Comparison of ENCODE assay signal across 19 cellular contexts in the genomic region with DNA sequence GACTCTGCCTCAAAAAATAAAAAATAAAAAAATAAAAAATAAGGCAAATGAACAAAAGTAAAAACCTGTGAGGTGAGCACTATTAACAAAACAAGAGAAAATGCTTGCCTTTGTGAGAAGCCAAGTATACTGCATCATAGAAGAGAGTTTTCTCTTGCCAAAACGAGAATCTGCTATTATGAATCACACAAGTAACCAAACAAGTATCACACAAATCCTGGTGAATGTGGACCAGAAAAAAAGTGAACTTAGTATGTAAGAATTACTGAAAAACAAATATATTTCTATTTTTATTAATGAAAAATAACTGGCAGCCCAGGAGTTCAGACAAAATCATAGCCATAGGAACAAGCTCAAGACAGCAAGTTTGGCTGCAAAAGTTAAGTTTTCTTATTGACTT.
DNase-seq lines count a peak whose midpoint lies in the region; ATAC-seq and TF ChIP-seq lines count a peak whose summit lies in the region.
"Had no signal": no experiment of that assay in that cellular context is flagged by ENCODE, and none has a peak within 500 bp of the region (broad histone marks: within the 10 kb centered on the region; RNA-seq: fewer than 3 reads in every experiment).

No MANE protein-coding gene starts in this region.

- H3K9me3 Mint-ChIP-seq in CD8-positive, alpha-beta T cell: peaks cover 6% of the 10 kb centered on the region

- 51 to 58% methylated on average over 1 of the region's 1 CpG for WGBS in GM23248 (ENCODE audit: low coverage in 1 of 2, low lambda C conversion rate in 2 of 2, missing lambda C conversion rate in 2 of 2), 2 experiments
- 87% methylated on average over 1 of the region's 1 CpG for WGBS in hepatocyte (ENCODE audit: low lambda C conversion rate, missing lambda C conversion rate)
- WGBS in transverse colon (ENCODE audit: low coverage in 1 of 2), 2 donors: 61 to 62% methylated on average over 1 of the region's 1 CpG

- H3K4me2 ChIP-seq in GM23248 (ENCODE audit: unreplicated experiment) (peak overlapping the region; percentile 63), hepatocyte (no peak overlapping the region)

- H3K27me3 ChIP-seq in GM23248 (replicated peaks; ENCODE audit: insufficient read depth) (no peaks in the 10 kb centered on the region), hepatocyte (no peaks in the 10 kb centered on the region), transverse colon (no peaks in the 10 kb centered on the region)
- H3K27me3 ChIP-seq in CD8-positive, alpha-beta T cell (ENCODE audit: insufficient read depth, low read length): no peaks in the 10 kb centered on the region
- H3K27me3 ChIP-seq: adrenal gland had no signal

- no peak for TF ChIP-seq EP300 in transverse colon (IDR thresholded peaks at IDR 0.05; ENCODE audit: low read depth)

- no peaks in the 10 kb centered on the region for H3K9me3 ChIP-seq in GM23248 (ENCODE audit: low read depth)
- H3K9me3 ChIP-seq in hepatocyte (ENCODE audit: low read depth): no peaks in the 10 kb centered on the region
- no peaks in the 10 kb centered on the region for H3K9me3 ChIP-seq in transverse colon
- no peaks in the 10 kb centered on the region for H3K9me3 ChIP-seq in CD8-positive, alpha-beta T cell (ENCODE audit: low read length)
- H3K9me3 ChIP-seq: adrenal gland had no signal

- no peak overlapping the region for H3K4me3 Mint-ChIP-seq in CD8-positive, alpha-beta T cell
- H3K4me3 Mint-ChIP-seq: effector memory CD8-positive, alpha-beta T cell; naive thymus-derived CD4-positive, alpha-beta T cell had no signal

- no peak overlapping the region for H3K27ac Mint-ChIP-seq in CD8-positive, alpha-beta T cell
- H3K27ac Mint-ChIP-seq: effector memory CD8-positive, alpha-beta T cell; naive thymus-derived CD4-positive, alpha-beta T cell had no signal

- CTCF ChIA-PET in CD8-positive, alpha-beta T cell (lab: Charles Lee): interaction anchor here (0.6 kb wide), 1 partner anchor 12 kb away, joined by 3 read pairs; no protein-coding TSS in a partner anchor

- H3K79me2 ChIP-seq in GM23248 (ENCODE audit: insufficient read depth): peaks cover 28% of the 10 kb centered on the region
- peaks cover 5% of the 10 kb centered on the region for H3K79me2 ChIP-seq in hepatocyte

- intact Hi-C loops in transverse colon (cut with DNase I; ENCODE audit: low total_unique reads): no loop called here
- intact Hi-C loops in CD8-positive, alpha-beta T cell (cut with DNase I, micrococcal nuclease): no loop called here

- peaks cover 62% of the 10 kb centered on the region for H3F3A ChIP-seq in GM23248 (ENCODE audit: insufficient read depth)

- POLR2A ChIA-PET in CD8-positive, alpha-beta T cell (lab: Charles Lee): no interaction called here

- H3K4me1 ChIP-seq in GM23248 (ENCODE audit: insufficient read depth) (peaks cover 82% of the 10 kb centered on the region), hepatocyte (ENCODE audit: insufficient read depth) (peaks cover 18% of the 10 kb centered on the region), transverse colon (peaks cover 0 to 35% (median 10%) of the 10 kb centered on the region in 4 donors)
- H3K4me1 ChIP-seq in CD8-positive, alpha-beta T cell (ENCODE audit: insufficient read depth, low read length): no peaks in the 10 kb centered on the region

- H3K4me1 Mint-ChIP-seq in CD8-positive, alpha-beta T cell (ENCODE audit: low read depth): no peaks in the 10 kb centered on the region
- H3K4me1 Mint-ChIP-seq: naive thymus-derived CD4-positive, alpha-beta T cell had no signal

- H3K9ac ChIP-seq in GM23248: peak overlapping the region; percentile 38
- H3K9ac ChIP-seq: parathyroid adenoma had no signal

- H4K20me1 ChIP-seq in GM23248 (ENCODE audit: insufficient read depth) (no peaks in the 10 kb centered on the region), hepatocyte (ENCODE audit: insufficient read depth, poor library complexity, severe bottlenecking) (no peaks in the 10 kb centered on the region)

- H3K27me3 Mint-ChIP-seq in CD8-positive, alpha-beta T cell (ENCODE audit: low read depth): no peaks in the 10 kb centered on the region
- H3K27me3 Mint-ChIP-seq: effector memory CD8-positive, alpha-beta T cell; naive thymus-derived CD4-positive, alpha-beta T cell had no signal

- H2AFZ ChIP-seq in GM23248 (no peak overlapping the region), hepatocyte (no peak overlapping the region)
- H2AFZ ChIP-seq: parathyroid adenoma had no signal

- in situ Hi-C loops in GM23248 (cut with MboI) (no loop called here), transverse colon (cut with MboI; ENCODE audit: low pct_ligation_motif_present in 1 of 4, low pct_unique_long_range_greater_than_20kb in 1 of 4, low sequenced_read_pairs in 3 of 4) (no loop called here)

- ATAC-seq in CD8-positive, alpha-beta T cell: no peak
- ATAC-seq: effector memory CD8-positive, alpha-beta T cell; naive thymus-derived CD4-positive, alpha-beta T cell had no signal

- TF ChIP-seq CTCF in hepatocyte (IDR thresholded peaks at IDR 0.05; ENCODE audit: poor library complexity) (no peak), transverse colon (IDR thresholded peaks at IDR 0.05) (no peak)
- TF ChIP-seq CTCF in CD8-positive, alpha-beta T cell (IDR thresholded peaks at IDR 0.05): no peak

- H3K36me3 ChIP-seq in GM23248 (ENCODE audit: low read depth) (no peaks in the 10 kb centered on the region), hepatocyte (replicated peaks; ENCODE audit: insufficient read depth, low read depth) (no peaks in the 10 kb centered on the region), transverse colon (no peaks in the 10 kb centered on the region)
- H3K36me3 ChIP-seq in CD8-positive, alpha-beta T cell (ENCODE audit: insufficient read depth, low read length): no peaks in the 10 kb centered on the region
- H3K36me3 ChIP-seq: adrenal gland had no signal

- H3K4me3 ChIP-seq in GM23248 (no peak overlapping the region), hepatocyte (no peak overlapping the region), transverse colon (no peak overlapping the region)
- H3K4me3 ChIP-seq in CD8-positive, alpha-beta T cell (ENCODE audit: low read depth, low read length): no peak overlapping the region
- H3K4me3 ChIP-seq: adrenal gland had no signal

- H3K36me3 Mint-ChIP-seq in CD8-positive, alpha-beta T cell: no peaks in the 10 kb centered on the region
- H3K36me3 Mint-ChIP-seq: naive thymus-derived CD4-positive, alpha-beta T cell had no signal

- H3K9me2 ChIP-seq in GM23248 (ENCODE audit: insufficient read depth) (no peaks in the 10 kb centered on the region), hepatocyte (replicated peaks; ENCODE audit: insufficient read depth) (no peaks in the 10 kb centered on the region)

- DNase-seq in GM23248: peak; percentile 71
- DNase-seq in astrocyte of the hippocampus (ENCODE audit: low read depth, low spot score): peak; percentile 35
- DNase-seq in hepatocyte (ENCODE audit: low spot score): no peak
- DNase-seq in transverse colon: no peak
- no peak for DNase-seq in NCI-H1930 (lab: John Stamatoyannopoulos, UW)
- DNase-seq in CD8-positive, alpha-beta T cell: no peak
- no peak for DNase-seq in T1000 (lab: John Stamatoyannopoulos, UW)
- DNase-seq: activated CD4-positive, alpha-beta T cell treated with anti-CD3 and anti-CD28 coated beads, Interleukin-2, amount 50 U/mL, for 1 hour; activated gamma-delta T cell; adrenal gland; AML-193; effector memory CD8-positive, alpha-beta T cell; GOT3; hippocampal formation; islet precursor cell; naive thymus-derived CD4-positive, alpha-beta T cell; stimulated activated CD4-positive, alpha-beta T cell treated with anti-CD3 and anti-CD28 coated beads, Interleukin-4, amount 100 ng/mL, for 1 hour had no signal

- TF ChIP-seq POLR2A in transverse colon (IDR thresholded peaks at IDR 0.05): no peak

- H3K27ac ChIP-seq in GM23248: peak overlapping the region; percentile 87
- peak overlapping the region; percentile 41 for H3K27ac ChIP-seq in hepatocyte
- H3K27ac ChIP-seq in transverse colon: peak overlapping the region; percentile 22 to 52 (median 28)
- H3K27ac ChIP-seq in CD8-positive, alpha-beta T cell (ENCODE audit: low read depth, low read length): no peak overlapping the region
- H3K27ac ChIP-seq: parathyroid adenoma, VCaP had no signal

Comparison
In these comparisons a context has a peak if more than half of its experiments do, and no peak if none do; other contexts are left out.
1. DNase-seq: peak in GM23248 (single experiment) and astrocyte of the hippocampus (single experiment); none in hepatocyte (single experiment), transverse colon (single experiment), NCI-H1930 (0 of 2), CD8-positive, alpha-beta T cell (0 of 7) and T1000 (single experiment).